9 cellular contexts compared by ENCODE assay signal in genomic region chr19:58388175-58388526, GRCh38. TPM values are rescaled to one million over a fixed set of nuclear protein-coding genes. Genes with fewer than 3 reads are reported as not detected.
DNase-seq lines count a peak whose midpoint lies in the region; ATAC-seq and TF ChIP-seq lines count a peak whose summit lies in the region.
"Had no signal": no experiment of that assay in that cellular context is flagged by ENCODE, and none has a peak within 500 bp of the region (broad histone marks: within the 10 kb centered on the region; RNA-seq: fewer than 3 reads in every experiment).

No MANE protein-coding gene starts in this region.

- peak overlapping the region; percentile 97 for H3K4me3 Mint-ChIP-seq in T-helper 1 cell treated with Interleukin-12 subunit alpha and Interleukin-12 subunit beta and Interleukin-4 antibody, amounts not matched to agents 30 μg/mL and 1 μg/mL, for 36 hours
- H3K4me3 Mint-ChIP-seq in activated T-helper 1 cell treated with anti-CD3 and anti-CD28 coated beads, Interleukin-12 subunit alpha, Interleukin-12 subunit beta, Interleukin-2, Interleukin-4 antibody, amounts not matched to agents 30 ng/mL and 10 ng/mL and 1 ng/mL, durations not matched to agents 14 hours and 24 hours and 36 hours, result peak overlapping the region; percentile 93

- H3K9me3 Mint-ChIP-seq in T-helper 1 cell treated with Interleukin-12 subunit alpha and Interleukin-12 subunit beta and Interleukin-4 antibody, amounts not matched to agents 30 μg/mL and 1 μg/mL, for 36 hours, result no peaks in the 10 kb centered on the region
- no peaks in the 10 kb centered on the region for H3K9me3 Mint-ChIP-seq in activated T-helper 1 cell treated with anti-CD3 and anti-CD28 coated beads, Interleukin-12 subunit alpha, Interleukin-12 subunit beta, Interleukin-2, Interleukin-4 antibody, amounts not matched to agents 30 ng/mL and 10 ng/mL and 1 ng/mL, durations not matched to agents 14 hours and 24 hours and 36 hours

- H3K4me1 ChIP-seq in iPS-18a (ENCODE audit: control insufficient read depth, low read depth, low read length), result peaks cover 10% of the 10 kb centered on the region
- peaks cover 22 to 60% (median 48%) of the 10 kb centered on the region in 4 donors for H3K4me1 ChIP-seq in stomach

- no peak for TF ChIP-seq EP300 in stomach (IDR thresholded peaks at IDR 0.05)

- no peak for DNase-seq in T-helper 1 cell
- DNase-seq in activated T-helper 1 cell treated with anti-CD3 and anti-CD28 coated beads, Interleukin-12 subunit alpha, Interleukin-12 subunit beta, Interleukin-2, Interleukin-4 antibody, amounts not matched to agents 30 ng/mL and 10 ng/mL and 1 ng/mL, durations not matched to agents 14 hours and 24 hours and 36 hours (ENCODE audit: low spot score), result no peak
- DNase-seq in stomach, result no peak
- no peak for DNase-seq in COR-L47 (lab: John Stamatoyannopoulos, UW)

- no peak overlapping the region for H3K27ac ChIP-seq in iPS-18a (ENCODE audit: low read length)
- H3K27ac ChIP-seq in stomach, result no peak overlapping the region

- H3K9ac ChIP-seq in iPS-18a (ENCODE audit: low read length), result peak overlapping the region; percentile 98

- peaks cover 32% of the 10 kb centered on the region for H3K36me3 Mint-ChIP-seq in T-helper 1 cell treated with Interleukin-12 subunit alpha and Interleukin-12 subunit beta and Interleukin-4 antibody, amounts not matched to agents 30 μg/mL and 1 μg/mL, for 36 hours (ENCODE audit: low read depth)
- H3K36me3 Mint-ChIP-seq in activated T-helper 1 cell treated with anti-CD3 and anti-CD28 coated beads, Interleukin-12 subunit alpha, Interleukin-12 subunit beta, Interleukin-2, Interleukin-4 antibody, amounts not matched to agents 30 ng/mL and 10 ng/mL and 1 ng/mL, durations not matched to agents 14 hours and 24 hours and 36 hours (ENCODE audit: low read depth), result peaks cover 32% of the 10 kb centered on the region

- no peak for TF ChIP-seq POLR2A in stomach (IDR thresholded peaks at IDR 0.05)

- 71 to 88% (median 83%) methylated on average over 3 of the region's 3 CpGs for WGBS in stomach, 5 donors

- no peaks in the 10 kb centered on the region for H3K27me3 ChIP-seq in iPS-18a (ENCODE audit: control insufficient read depth, insufficient read depth, low read length)
- no peaks in the 10 kb centered on the region for H3K27me3 ChIP-seq in stomach

- H3K4me3 ChIP-seq in iPS-18a (ENCODE audit: low read length) (peak overlapping the region; percentile 80), stomach (peak overlapping the region; percentile 56 to 98 (median 87))

- H3K9me3 ChIP-seq in iPS-18a (ENCODE audit: control insufficient read depth, low read depth, low read length) (no peaks in the 10 kb centered on the region), stomach (no peaks in the 10 kb centered on the region)

- ATAC-seq in HG02970 (IDR thresholded peaks at IDR 0.05; ENCODE audit: low FRiP score, unreplicated experiment), result no peak
- ATAC-seq in GM18511 (IDR thresholded peaks at IDR 0.05; ENCODE audit: unreplicated experiment), result no peak

- H3K27me3 Mint-ChIP-seq in T-helper 1 cell treated with Interleukin-12 subunit alpha and Interleukin-12 subunit beta and Interleukin-4 antibody, amounts not matched to agents 30 μg/mL and 1 μg/mL, for 36 hours (ENCODE audit: low read depth), result no peaks in the 10 kb centered on the region
- H3K27me3 Mint-ChIP-seq in activated T-helper 1 cell treated with anti-CD3 and anti-CD28 coated beads, Interleukin-12 subunit alpha, Interleukin-12 subunit beta, Interleukin-2, Interleukin-4 antibody, amounts not matched to agents 30 ng/mL and 10 ng/mL and 1 ng/mL, durations not matched to agents 14 hours and 24 hours and 36 hours (ENCODE audit: insufficient read depth), result no peaks in the 10 kb centered on the region

- peaks cover 32% of the 10 kb centered on the region for H3K4me1 Mint-ChIP-seq in T-helper 1 cell treated with Interleukin-12 subunit alpha and Interleukin-12 subunit beta and Interleukin-4 antibody, amounts not matched to agents 30 μg/mL and 1 μg/mL, for 36 hours (ENCODE audit: low read depth)
- peaks cover 30% of the 10 kb centered on the region for H3K4me1 Mint-ChIP-seq in activated T-helper 1 cell treated with anti-CD3 and anti-CD28 coated beads, Interleukin-12 subunit alpha, Interleukin-12 subunit beta, Interleukin-2, Interleukin-4 antibody, amounts not matched to agents 30 ng/mL and 10 ng/mL and 1 ng/mL, durations not matched to agents 14 hours and 24 hours and 36 hours (ENCODE audit: low read depth)

- intact Hi-C loops in activated T-helper 1 cell treated with anti-CD3 and anti-CD28 coated beads, Interleukin-12 subunit alpha, Interleukin-12 subunit beta, Interleukin-2, Interleukin-4 antibody, amounts not matched to agents 30 ng/mL and 10 ng/mL and 1 ng/mL, durations not matched to agents 14 hours and 24 hours and 36 hours (cut with micrococcal nuclease), result loop anchor here (10.0 kb wide), 1 partner anchor 573 kb away; the partner anchor contains the start of gene ZNF552
- intact Hi-C loops in stomach (cut with DNase I; ENCODE audit: low total_unique reads), result no loop called here

- H3K36me3 ChIP-seq in iPS-18a (ENCODE audit: control insufficient read depth, low read depth, low read length), result peaks cover 38% of the 10 kb centered on the region
- peaks cover 34 to 53% (median 51%) of the 10 kb centered on the region in 4 donors for H3K36me3 ChIP-seq in stomach

- no peak for TF ChIP-seq CTCF in stomach (IDR thresholded peaks at IDR 0.05)

- H3K27ac Mint-ChIP-seq in T-helper 1 cell treated with Interleukin-12 subunit alpha and Interleukin-12 subunit beta and Interleukin-4 antibody, amounts not matched to agents 30 μg/mL and 1 μg/mL, for 36 hours, result peak overlapping the region; percentile 94
- peak overlapping the region; percentile 99 for H3K27ac Mint-ChIP-seq in activated T-helper 1 cell treated with anti-CD3 and anti-CD28 coated beads, Interleukin-12 subunit alpha, Interleukin-12 subunit beta, Interleukin-2, Interleukin-4 antibody, amounts not matched to agents 30 ng/mL and 10 ng/mL and 1 ng/mL, durations not matched to agents 14 hours and 24 hours and 36 hours

RNA-seq across cellular contexts. Expression of gene RPS5, which starts 1.1 kb away (rescaled TPM):
- 1,157 and 1,161 TPM in 2 replicates for total RNA-seq in activated T-helper 1 cell treated with anti-CD3 and anti-CD28 coated beads, Interleukin-12 subunit alpha, Interleukin-12 subunit beta, Interleukin-2, Interleukin-4 antibody, amounts not matched to agents 30 ng/mL and 10 ng/mL and 1 ng/mL, durations not matched to agents 14 hours and 24 hours and 36 hours
- total RNA-seq in stomach, result 1,000 to 10,000 TPM in 3 of 5 donors, 100 to 1,000 TPM in 2; 801 to 1,605 (median 1,501) TPM
- polyA plus RNA-seq in stomach, result 1,000 to 10,000 TPM; 1,495 to 2,322 (median 1,503) TPM

RNA-seq across cellular contexts. Expression of gene RNF225, which starts 7.3 kb away (rescaled TPM):
- total RNA-seq in activated T-helper 1 cell treated with anti-CD3 and anti-CD28 coated beads, Interleukin-12 subunit alpha, Interleukin-12 subunit beta, Interleukin-2, Interleukin-4 antibody, amounts not matched to agents 30 ng/mL and 10 ng/mL and 1 ng/mL, durations not matched to agents 14 hours and 24 hours and 36 hours, result 0.65 and 1.6 TPM in 2 replicates
- total RNA-seq in stomach, result not detected
- polyA plus RNA-seq in stomach, result under 1 TPM in 1 of 3 donors, not detected in 2; 0.13 TPM
- total RNA-seq: RPMI7951 had no signal

RNA-seq across cellular contexts. Expression of gene ZNF837, which starts 7.3 kb away (rescaled TPM):
- total RNA-seq in activated T-helper 1 cell treated with anti-CD3 and anti-CD28 coated beads, Interleukin-12 subunit alpha, Interleukin-12 subunit beta, Interleukin-2, Interleukin-4 antibody, amounts not matched to agents 30 ng/mL and 10 ng/mL and 1 ng/mL, durations not matched to agents 14 hours and 24 hours and 36 hours, result 0.86 and 1.4 TPM in 2 replicates
- total RNA-seq in stomach, result 1 to 10 TPM in 4 of 5 donors, not detected in 1; 1.8 to 8.5 (median 2.3) TPM
- 1 to 10 TPM; 2.3 to 3.0 (median 2.4) TPM for polyA plus RNA-seq in stomach

RNA-seq across cellular contexts. Expression of gene ZNF584, which starts 20.3 kb away (rescaled TPM):
- total RNA-seq in activated T-helper 1 cell treated with anti-CD3 and anti-CD28 coated beads, Interleukin-12 subunit alpha, Interleukin-12 subunit beta, Interleukin-2, Interleukin-4 antibody, amounts not matched to agents 30 ng/mL and 10 ng/mL and 1 ng/mL, durations not matched to agents 14 hours and 24 hours and 36 hours, result 17.8 and 20.6 TPM in 2 replicates
- 100 to 1,000 TPM in 1 of 5 donors, 10 to 100 TPM in 2, 1 to 10 TPM in 1, not detected in 1; 5.4 to 114 (median 17.2) TPM for total RNA-seq in stomach
- 10 to 100 TPM in 1 of 3 donors, 1 to 10 TPM in 2; 5.6 to 10.8 (median 6.8) TPM for polyA plus RNA-seq in stomach

RNA-seq across cellular contexts. Expression of gene ZNF497, which starts 25.6 kb away (rescaled TPM):
- total RNA-seq in activated T-helper 1 cell treated with anti-CD3 and anti-CD28 coated beads, Interleukin-12 subunit alpha, Interleukin-12 subunit beta, Interleukin-2, Interleukin-4 antibody, amounts not matched to agents 30 ng/mL and 10 ng/mL and 1 ng/mL, durations not matched to agents 14 hours and 24 hours and 36 hours, result 0.76 and 0.93 TPM in 2 replicates
- total RNA-seq in stomach, result 10 to 100 TPM in 1 of 5 donors, 1 to 10 TPM in 2, under 1 TPM in 1, not detected in 1; 0.14 to 12.3 (median 3.2) TPM
- 1 to 10 TPM in 1 of 3 donors, under 1 TPM in 2; 0.12 to 1.0 (median 0.46) TPM for polyA plus RNA-seq in stomach
